Comparison of ENCODE assay signal across 17 cellular contexts in the genomic region with DNA sequence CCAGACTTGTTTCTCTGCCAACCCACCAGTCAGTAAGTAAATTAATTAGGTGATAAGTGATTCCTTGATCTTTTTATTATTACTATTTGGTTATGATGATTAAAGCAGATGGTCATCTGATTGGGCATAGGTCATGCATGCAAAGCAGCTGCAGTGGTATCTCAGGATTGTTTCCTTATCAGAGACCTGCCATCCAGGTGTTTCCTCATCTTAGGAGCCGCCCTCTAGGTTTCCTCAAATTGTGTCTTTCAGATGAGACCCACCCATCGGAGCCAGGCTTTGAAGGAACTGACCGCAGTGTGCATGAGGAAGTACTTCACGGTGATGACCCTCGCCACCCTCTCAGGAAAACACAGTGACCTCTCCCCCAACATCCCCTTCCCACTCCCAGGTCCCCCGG.
DNase-seq lines count a peak whose midpoint lies in the region; ATAC-seq lines count a peak whose summit lies in the region.
"Had no signal": no experiment of that assay in that cellular context is flagged by ENCODE, and none has a peak within 500 bp of the region (broad histone marks: within the 10 kb centered on the region; RNA-seq: fewer than 3 reads in every experiment).

No MANE protein-coding gene starts in this region.

- H3K27me3 Mint-ChIP-seq in memory B cell: no peaks in the 10 kb centered on the region
- no peaks in the 10 kb centered on the region for H3K27me3 Mint-ChIP-seq in stimulated activated naive B cell treated with anti-CD40 and anti-IgM and Interleukin-4, amounts not matched to agents 10 μg/mL and 1 μg/mL and 100 μg/mL, for 72 hours
- H3K27me3 Mint-ChIP-seq: CD4-positive, alpha-beta memory T cell had no signal

- H3K4me3 Mint-ChIP-seq in memory B cell: peak overlapping the region; percentile 57
- H3K4me3 Mint-ChIP-seq in stimulated activated naive B cell treated with anti-CD40 and anti-IgM and Interleukin-4, amounts not matched to agents 10 μg/mL and 1 μg/mL and 100 μg/mL, for 72 hours: peak overlapping the region; percentile 30 to 51
- H3K4me3 Mint-ChIP-seq: activated CD8-positive, alpha-beta memory T cell treated with anti-CD3 and anti-CD28 coated beads, Interleukin-2, amount 10 ng/mL, durations not matched to agents 7 days and 5 days; CD4-positive, alpha-beta memory T cell had no signal

- DNase-seq in NCI-H510A treated with DMSO at 0.1 percent for 48 hours (lab: John Stamatoyannopoulos, UW) (peak; percentile 29), NCI-H510A (lab: John Stamatoyannopoulos, UW) (no peak), dermis blood vessel endothelial cell (peak; percentile 90), memory B cell (ENCODE audit: low spot score in 2 of 2) (no peak)
- no peak for DNase-seq in stimulated activated naive B cell treated with anti-CD40 and anti-IgM and Interleukin-4, amounts not matched to agents 10 μg/mL and 1 μg/mL and 100 μg/mL, for 72 hours
- DNase-seq in stimulated activated CD4-positive, alpha-beta T cell treated with anti-CD3 and anti-CD28 coated beads, Interleukin-2, amount 100 ng/mL, for 24 hours: no peak
- DNase-seq in activated CD8-positive, alpha-beta memory T cell treated with anti-CD3 and anti-CD28 coated beads for 24 hours: no peak
- DNase-seq: activated CD4-positive, CD25-positive, alpha-beta regulatory T cell treated with anti-CD3 and anti-CD28 coated beads, Interleukin-2, amount 50 U/mL, for 72 hours; activated CD8-positive, alpha-beta memory T cell treated with anti-CD3 and anti-CD28 coated beads, Interleukin-2, amount 10 ng/mL, durations not matched to agents 7 days and 5 days; activated effector memory CD4-positive, alpha-beta T cell treated with anti-CD3 and anti-CD28 coated beads, Interleukin-2, amount 50 U/mL, for 16 hours; adrenal gland; CD4-positive, alpha-beta memory T cell; foreskin keratinocyte; NCI-H1436 treated with DMSO at 0.1 percent for 48 hours; NCI-H226; stimulated activated naive CD4-positive, alpha-beta T cell treated with Interleukin-2 at 50 U/mL for 16 hours had no signal

- H3K36me3 Mint-ChIP-seq in memory B cell: no peaks in the 10 kb centered on the region
- H3K36me3 Mint-ChIP-seq in stimulated activated naive B cell treated with anti-CD40 and anti-IgM and Interleukin-4, amounts not matched to agents 10 μg/mL and 1 μg/mL and 100 μg/mL, for 72 hours: peaks cover 3 to 9% of the 10 kb centered on the region in 2 donors
- H3K36me3 Mint-ChIP-seq: CD4-positive, alpha-beta memory T cell had no signal

- H3K4me1 Mint-ChIP-seq in memory B cell: peaks cover 51% of the 10 kb centered on the region
- peaks cover 54 to 82% of the 10 kb centered on the region in 2 donors for H3K4me1 Mint-ChIP-seq in stimulated activated naive B cell treated with anti-CD40 and anti-IgM and Interleukin-4, amounts not matched to agents 10 μg/mL and 1 μg/mL and 100 μg/mL, for 72 hours

- H3K9me3 Mint-ChIP-seq in memory B cell: peaks cover 2% of the 10 kb centered on the region
- peaks cover 4 to 11% of the 10 kb centered on the region in 2 donors for H3K9me3 Mint-ChIP-seq in stimulated activated naive B cell treated with anti-CD40 and anti-IgM and Interleukin-4, amounts not matched to agents 10 μg/mL and 1 μg/mL and 100 μg/mL, for 72 hours
- H3K9me3 Mint-ChIP-seq: CD4-positive, alpha-beta memory T cell had no signal

- H3K27ac Mint-ChIP-seq in memory B cell: peak overlapping the region; percentile 71
- H3K27ac Mint-ChIP-seq in stimulated activated naive B cell treated with anti-CD40 and anti-IgM and Interleukin-4, amounts not matched to agents 10 μg/mL and 1 μg/mL and 100 μg/mL, for 72 hours: peak overlapping the region; percentile 89
- H3K27ac Mint-ChIP-seq: activated CD8-positive, alpha-beta memory T cell treated with anti-CD3 and anti-CD28 coated beads, Interleukin-2, amount 10 ng/mL, durations not matched to agents 7 days and 5 days had no signal

- ATAC-seq in memory B cell (ENCODE audit: low read depth) (peak; percentile 70), GM19397 (IDR thresholded peaks at IDR 0.05; ENCODE audit: unreplicated experiment) (no peak)
- no peak for ATAC-seq in stimulated activated naive B cell treated with anti-CD40 and anti-IgM and Interleukin-4, amounts not matched to agents 10 μg/mL and 1 μg/mL and 100 μg/mL, for 72 hours (replicated peaks)
- ATAC-seq: activated CD8-positive, alpha-beta memory T cell treated with anti-CD3 and anti-CD28 coated beads, Interleukin-2, amount 10 ng/mL, durations not matched to agents 7 days and 5 days; foreskin keratinocyte had no signal

Comparison
In these comparisons a context has a peak if more than half of its experiments do, and no peak if none do; other contexts are left out.
1. DNase-seq: peak in NCI-H510A treated with DMSO at 0.1 percent for 48 hours (single experiment) and dermis blood vessel endothelial cell (single experiment); none in NCI-H510A (single experiment), memory B cell (0 of 2), stimulated activated naive B cell treated with anti-CD40 and anti-IgM and Interleukin-4, amounts not matched to agents 10 μg/mL and 1 μg/mL and 100 μg/mL, for 72 hours (single experiment), stimulated activated CD4-positive, alpha-beta T cell treated with anti-CD3 and anti-CD28 coated beads, Interleukin-2, amount 100 ng/mL, for 24 hours (0 of 2) and activated CD8-positive, alpha-beta memory T cell treated with anti-CD3 and anti-CD28 coated beads for 24 hours (single experiment).